ENCODE assay signal across 8 cellular contexts in genomic region chr17:58006924-58007780, GRCh38. TPM values are rescaled to one million over a fixed set of nuclear protein-coding genes. Genes with fewer than 3 reads are reported as not detected.
DNase-seq lines count a peak whose midpoint lies in the region; ATAC-seq, FAIRE-seq and TF ChIP-seq lines count a peak whose summit lies in the region.

TSS of gene SRSF1 (minus strand) at chr17:58007246. CDS start at chr17:58007137, 109 bp downstream.

- ATAC-seq in GM18870 (IDR thresholded peaks at IDR 0.05; ENCODE audit: unreplicated experiment) (peak; percentile 82), HG03135 (IDR thresholded peaks at IDR 0.05; ENCODE audit: unreplicated experiment) (peak; percentile 86)

- H3K9me3 ChIP-seq in breast epithelium = no peaks in the 10 kb centered on the region
- H3K9me3 ChIP-seq in iPS-20b (ENCODE audit: insufficient read depth, low read depth, low read length) = no peaks in the 10 kb centered on the region
- no peaks in the 10 kb centered on the region for H3K9me3 ChIP-seq in small intestine (ENCODE audit: control insufficient read depth, low read depth)

- H3K9ac ChIP-seq in iPS-20b (ENCODE audit: low read depth, low read length) = peak within 1 kb of the TSS; percentile 100

- FAIRE-seq in small intestine (lab: Jason Lieb, UNC) = no peak

- peak; percentile 97 for TF ChIP-seq POLR2A in breast epithelium (IDR thresholded peaks at IDR 0.05)

- peaks cover 53% of the 10 kb centered on the region for H3K79me2 ChIP-seq in ACC112 (ENCODE audit: control insufficient read depth, insufficient read depth, low read length, unreplicated experiment)

- H3K36me3 ChIP-seq in ACC112 (ENCODE audit: insufficient read depth, low read length) (peaks cover 41% of the 10 kb centered on the region), breast epithelium (no peaks in the 10 kb centered on the region), iPS-20b (ENCODE audit: insufficient read depth, low read depth, low read length) (peaks cover 40% of the 10 kb centered on the region), small intestine (ENCODE audit: control insufficient read depth in 2 of 2, insufficient read depth in 2 of 2, low read length in 2 of 2) (peaks cover 8 to 13% of the 10 kb centered on the region in 2 donors)

- peak within 1 kb of the TSS; percentile 89 for H3K4me3 ChIP-seq in ACC112 (ENCODE audit: low read depth, low read length)
- peak within 1 kb of the TSS; percentile 96 to 100 (median 97) for H3K4me3 ChIP-seq in breast epithelium
- peak within 1 kb of the TSS; percentile 94 for H3K4me3 ChIP-seq in iPS-20b (ENCODE audit: low read length)
- H3K4me3 ChIP-seq in small intestine (ENCODE audit: low read depth in 1 of 2, low read length in 2 of 2) = peak within 1 kb of the TSS; percentile 69 to 99

- intact Hi-C loops in breast epithelium (cut with DNase I; ENCODE audit: low total_unique reads) = no loop called here

- H2AFZ ChIP-seq in ACC112 (ENCODE audit: low read length, unreplicated experiment) = peak within 1 kb of the TSS; percentile 58

- WGBS in small intestine, 3 donors = 0 to 1% (median 0%) methylated on average over 86 of the region's 86 CpGs

- no peaks in the 10 kb centered on the region for H3K27me3 ChIP-seq in ACC112 (ENCODE audit: insufficient read depth, low read length)
- no peaks in the 10 kb centered on the region for H3K27me3 ChIP-seq in breast epithelium
- no peaks in the 10 kb centered on the region for H3K27me3 ChIP-seq in iPS-20b (ENCODE audit: insufficient read depth, low read length)
- no peaks in the 10 kb centered on the region for H3K27me3 ChIP-seq in small intestine (ENCODE audit: control insufficient read depth in 2 of 2, insufficient read depth in 2 of 2, low read length in 2 of 2)

- no peak for TF ChIP-seq CTCF in VCaP (conservative IDR thresholded peaks at IDR 0.05)
- no peak for TF ChIP-seq CTCF in breast epithelium (IDR thresholded peaks at IDR 0.05)

- H3K4me1 ChIP-seq in ACC112 (ENCODE audit: control insufficient read depth, insufficient read depth, low read length, unreplicated experiment) (peaks cover 29% of the 10 kb centered on the region), breast epithelium (peaks cover 7 to 9% of the 10 kb centered on the region in 2 donors), iPS-20b (ENCODE audit: insufficient read depth, low read length) (peaks cover 17% of the 10 kb centered on the region), small intestine (ENCODE audit: control insufficient read depth in 2 of 2, insufficient read depth in 1 of 2, low read depth in 1 of 2, low read length in 1 of 2) (peaks cover 0 to 8% of the 10 kb centered on the region in 2 donors)

- DNase-seq in NCI-H2196 treated with DMSO at 0.1 percent for 48 hours (lab: John Stamatoyannopoulos, UW; ENCODE audit: unreplicated experiment) (peak; percentile 94), breast epithelium (ENCODE audit: low spot score in 2 of 2) (peak; percentile 94 to 96), small intestine (peak; percentile 99)

- H3K27ac ChIP-seq in ACC112 (ENCODE audit: low read depth, low read length) (peak within 1 kb of the TSS; percentile 90), VCaP (peak within 1 kb of the TSS; percentile 99), breast epithelium (peak within 1 kb of the TSS; percentile 100), iPS-20b (ENCODE audit: low read length) (peak within 1 kb of the TSS; percentile 99), small intestine (ENCODE audit: low read depth in 1 of 2, low read length in 1 of 2) (peak within 1 kb of the TSS; percentile 93 to 100)

RNA-seq across cellular contexts. Expression of gene SRSF1, which starts in this region (rescaled TPM):
- total RNA-seq in breast epithelium = 100 to 1,000 TPM; 176 to 202 (median 185) TPM
- polyA plus RNA-seq in small intestine = 100 to 1,000 TPM in 1 of 3 donors, 10 to 100 TPM in 2; 62.7 to 141 (median 71.8) TPM

Comparison
In these comparisons a context has a peak if more than half of its experiments do, and no peak if none do; other contexts are left out.
1. Peak in every context shown above with its lines: DNase-seq, ATAC-seq, H3K4me3 ChIP-seq and H3K27ac ChIP-seq.